In genomic region chr11:14376920-14377319, GRCh38 we compare ENCODE assay signal across 23 cellular contexts. TPM values are rescaled to one million over a fixed set of nuclear protein-coding genes. Genes with fewer than 3 reads are reported as not detected.
DNase-seq lines count a peak whose midpoint lies in the region; ATAC-seq and TF ChIP-seq lines count a peak whose summit lies in the region.
"Had no signal": no experiment of that assay in that cellular context is flagged by ENCODE, and none has a peak within 500 bp of the region (broad histone marks: within the 10 kb centered on the region; RNA-seq: fewer than 3 reads in every experiment).

No MANE protein-coding gene starts in this region.

- H3K36me3 ChIP-seq in osteoblast (ENCODE audit: insufficient read depth, low read length) (no peaks in the 10 kb centered on the region), HAP-1 (replicated peaks) (no peaks in the 10 kb centered on the region)
- H3K36me3 ChIP-seq: heart right ventricle, left ventricle myocardium inferior, pancreas, Peyer's patch, sigmoid colon had no signal

- in situ Hi-C loops in HAP-1 (cut with MboI; ENCODE audit: low sequenced_read_pairs), result no loop called here

- H3K27ac ChIP-seq in osteoblast (ENCODE audit: low read depth, low read length), result no peak overlapping the region
- H3K27ac ChIP-seq: body of pancreas, heart right ventricle, left ventricle myocardium inferior, pancreas, Peyer's patch, sigmoid colon had no signal

- H3K27me3 ChIP-seq in osteoblast (ENCODE audit: insufficient read depth, low read length) (no peaks in the 10 kb centered on the region), HAP-1 (ENCODE audit: low read depth) (no peaks in the 10 kb centered on the region)
- H3K27me3 ChIP-seq: body of pancreas, pancreas, Peyer's patch, sigmoid colon had no signal

- ATAC-seq in HG03571 (IDR thresholded peaks at IDR 0.05; ENCODE audit: unreplicated experiment) (no peak), HG03342 (IDR thresholded peaks at IDR 0.05; ENCODE audit: unreplicated experiment) (no peak)
- ATAC-seq: activated naive CD8-positive, alpha-beta T cell treated with anti-CD3 and anti-CD28 coated beads, Interleukin-2, amount 50 U/mL, for 24 hours; body of pancreas; heart right ventricle; pancreas had no signal

- H4K20me1 ChIP-seq in osteoblast (ENCODE audit: insufficient read depth, low read length), result no peaks in the 10 kb centered on the region

- H3K79me2 ChIP-seq in osteoblast (ENCODE audit: insufficient read depth, low read length), result no peaks in the 10 kb centered on the region

- H3K4me1 ChIP-seq in osteoblast (ENCODE audit: insufficient read depth, low read length) (peaks cover 27% of the 10 kb centered on the region), HAP-1 (peaks cover 18% of the 10 kb centered on the region)

- TF ChIP-seq CTCF in osteoblast (IDR thresholded peaks at IDR 0.05; ENCODE audit: extremely low read depth, low read depth, low read length), result no peak

- DNase-seq in EH (ENCODE audit: low read depth), result peak; percentile 34
- DNase-seq in M059J (ENCODE audit: low read depth), result peak; percentile 79
- DNase-seq in dermis blood vessel endothelial cell, result peak; percentile 62
- DNase-seq in osteoblast (ENCODE audit: insufficient read length, low spot score, missing footprints), result peak; percentile 55
- DNase-seq in ureter (ENCODE audit: low spot score), result no peak
- no peak for DNase-seq in HAP-1 (ENCODE audit: low spot score in 2 of 2)
- DNase-seq: activated B cell treated with CpG ODN at 0.5 μM for 24 hours; activated CD4-positive, alpha-beta T cell treated with anti-CD3 and anti-CD28 coated beads, Interleukin-2, amount 50 U/mL, for 4 hours; activated effector memory CD4-positive, alpha-beta T cell treated with anti-CD3 and anti-CD28 coated beads, Interleukin-2, amount 50 U/mL, for 16 hours; activated naive CD8-positive, alpha-beta T cell treated with anti-CD3 and anti-CD28 coated beads, Interleukin-2, amount 50 U/mL, for 24 hours; body of pancreas; DMS 273 treated with DMSO at 0.1 percent for 48 hours; GF-D8; heart right ventricle; left ventricle myocardium inferior; NCI-H1436 treated with DMSO at 0.1 percent for 48 hours; NCI-H510A treated with DMSO at 0.1 percent for 48 hours; NK-92 treated with Interleukin-12 subunit alpha and Interleukin-12 subunit beta, amount 100 ng/mL, for 24 hours; pancreas; Peyer's patch; sigmoid colon had no signal

- H3K4me3 ChIP-seq in osteoblast (ENCODE audit: insufficient read depth, low read length) (no peak overlapping the region), HAP-1 (no peak overlapping the region)
- H3K4me3 ChIP-seq: body of pancreas, heart right ventricle, left ventricle myocardium inferior, pancreas, Peyer's patch, sigmoid colon had no signal

- H3K9me3 ChIP-seq in osteoblast (ENCODE audit: low read depth, low read length), result no peaks in the 10 kb centered on the region
- H3K9me3 ChIP-seq in HAP-1, result no peaks in the 10 kb centered on the region
- H3K9me3 ChIP-seq: body of pancreas, heart right ventricle, left ventricle myocardium inferior, pancreas, Peyer's patch, sigmoid colon had no signal

- no peak overlapping the region for H2AFZ ChIP-seq in osteoblast (ENCODE audit: low read length)

- no peak overlapping the region for H3K4me2 ChIP-seq in osteoblast (ENCODE audit: insufficient read depth, low read length)

RNA-seq across cellular contexts. Expression of gene RRAS2, which starts 17.9 kb away (rescaled TPM):
- total RNA-seq in M059J (2014; rRNA removed; shearing (Covaris generic)), result 127 and 143 TPM in 2 replicates
- total RNA-seq in dermis blood vessel endothelial cell (112 and 173 TPM in 2 replicates), osteoblast (91.1 and 101 TPM in 2 replicates), ureter (31.1 TPM)

Comparison
In these comparisons a context has a peak if more than half of its experiments do, and no peak if none do; other contexts are left out.
1. DNase-seq: peak in EH (single experiment), M059J (single experiment), dermis blood vessel endothelial cell (single experiment) and osteoblast (single experiment); none in ureter (single experiment) and HAP-1 (0 of 2).